Comparison of ENCODE assay signal across 38 cellular contexts in genomic region chr11:15532432-15532831, GRCh38.
"Had no signal": no experiment of that assay in that cellular context is flagged by ENCODE, and none has a peak within 500 bp of the region (broad histone marks: within the 10 kb centered on the region; RNA-seq: fewer than 3 reads in every experiment).

No MANE protein-coding gene starts in this region.

- FAIRE-seq: astrocyte, TTC549 had no signal

- H3K27me3 ChIP-seq: adrenal gland, body of pancreas, brain microvascular endothelial cell, breast epithelium had no signal

- H3K27ac Mint-ChIP-seq: activated CD4-positive, alpha-beta memory T cell treated with anti-CD3 and anti-CD28 coated beads for 36 hours; activated CD4-positive, alpha-beta T cell treated with anti-CD3 and anti-CD28 coated beads, Interleukin-2, amount 10 ng/mL, durations not matched to agents 24 days and 14 days; activated CD8-positive, alpha-beta T cell treated with anti-CD3 and anti-CD28 coated beads for 36 hours; activated naive CD4-positive, alpha-beta T cell treated with anti-CD3 and anti-CD28 coated beads for 36 hours; activated naive CD4-positive, alpha-beta T cell treated with anti-CD3 and anti-CD28 coated beads, Interleukin-2, amount 50 U/mL, for 72 hours; activated naive CD8-positive, alpha-beta T cell treated with anti-CD3 and anti-CD28 coated beads for 36 hours; activated T-cell treated with anti-CD3 and anti-CD28 coated beads, Interleukin-2, amount 50 U/mL, for 72 hours; activated T-helper 1 cell treated with anti-CD3 and anti-CD28 coated beads, Interleukin-12 subunit alpha, Interleukin-12 subunit beta, Interleukin-2, Interleukin-4 antibody, amounts not matched to agents 30 ng/mL and 10 ng/mL and 1 ng/mL, durations not matched to agents 14 hours and 24 hours and 36 hours; activated T-helper 17 cell treated with anti-CD3 and anti-CD28 coated beads, Interleukin-2, amount 50 U/mL, for 72 hours; T-helper 1 cell treated with Interleukin-12 subunit alpha and Interleukin-12 subunit beta and Interleukin-4 antibody, amounts not matched to agents 30 μg/mL and 1 μg/mL, for 36 hours; T-helper 2 cell treated with Interferon-gamma antibody and Interleukin-4, amounts not matched to agents 5 μg/mL and 100 μg/mL, for 36 hours; WTC11 had no signal

- H3K4me1 ChIP-seq: adrenal gland, body of pancreas, breast epithelium had no signal

- DNase-seq: activated CD4-positive, alpha-beta memory T cell treated with anti-CD3 and anti-CD28 coated beads for 36 hours; activated CD4-positive, alpha-beta T cell treated with anti-CD3 and anti-CD28 coated beads for 4 hours; activated CD4-positive, alpha-beta T cell treated with anti-CD3 and anti-CD28 coated beads, Interleukin-2, amount 10 ng/mL, durations not matched to agents 24 days and 14 days; activated CD4-positive, alpha-beta T cell treated with anti-CD3 and anti-CD28 coated beads, Interleukin-2, amount 50 U/mL, for 1 hour; activated CD4-positive, alpha-beta T cell treated with anti-CD3 and anti-CD28 coated beads, Interleukin-2, amount 50 U/mL, for 4 hours; activated CD4-positive, CD25-positive, alpha-beta regulatory T cell; activated CD8-positive, alpha-beta memory T cell treated with anti-CD3 and anti-CD28 coated beads, Interleukin-2, amount 50 U/mL, for 4 hours; activated CD8-positive, alpha-beta T cell treated with anti-CD3 and anti-CD28 coated beads for 36 hours; activated effector memory CD4-positive, alpha-beta T cell treated with anti-CD3 and anti-CD28 coated beads, Interleukin-2, amount 50 U/mL, for 16 hours; activated gamma-delta T cell treated with Interleukin-2 at 50 U/mL for 16 hours; activated naive CD4-positive, alpha-beta T cell; activated naive CD4-positive, alpha-beta T cell treated with anti-CD3 and anti-CD28 coated beads for 36 hours; activated naive CD4-positive, alpha-beta T cell treated with anti-CD3 and anti-CD28 coated beads, Interleukin-2, amount 50 U/mL, for 16 hours; activated naive CD8-positive, alpha-beta T cell treated with anti-CD3 and anti-CD28 coated beads for 36 hours; activated T-cell treated with anti-CD3 and anti-CD28 coated beads for 4 hours; activated T-cell treated with anti-CD3 and anti-CD28 coated beads, Interleukin-2, amount 50 U/mL, for 1 hour; activated T-cell treated with anti-CD3 and anti-CD28 coated beads, Interleukin-2, amount 50 U/mL, for 4 hours; activated T-cell treated with anti-CD3 and anti-CD28 coated beads, Interleukin-2, amount 50 U/mL, for 72 hours; adrenal gland; amniotic stem cell; aorta; body of pancreas; brain microvascular endothelial cell; central memory CD4-positive, alpha-beta T cell; T-helper 1 cell; T-helper 2 cell; T-helper 9 cell; WERI-Rb-1 had no signal

- H3K36me3 ChIP-seq: adrenal gland, brain microvascular endothelial cell, breast epithelium, WERI-Rb-1 had no signal

- H3K36me3 Mint-ChIP-seq: activated CD4-positive, alpha-beta memory T cell treated with anti-CD3 and anti-CD28 coated beads for 36 hours; activated naive CD4-positive, alpha-beta T cell treated with anti-CD3 and anti-CD28 coated beads, Interleukin-2, amount 50 U/mL, for 72 hours; activated naive CD8-positive, alpha-beta T cell treated with anti-CD3 and anti-CD28 coated beads for 36 hours had no signal

- H3K9me3 Mint-ChIP-seq: activated CD4-positive, alpha-beta memory T cell treated with anti-CD3 and anti-CD28 coated beads for 36 hours; activated CD4-positive, alpha-beta T cell treated with anti-CD3 and anti-CD28 coated beads, Interleukin-2, amount 10 ng/mL, durations not matched to agents 24 days and 14 days; activated CD8-positive, alpha-beta T cell treated with anti-CD3 and anti-CD28 coated beads for 36 hours; activated T-helper 17 cell treated with anti-CD3 and anti-CD28 coated beads, Interleukin-2, amount 50 U/mL, for 72 hours; T-helper 2 cell treated with Interferon-gamma antibody and Interleukin-4, amounts not matched to agents 5 μg/mL and 100 μg/mL, for 36 hours had no signal

- H3K4me1 Mint-ChIP-seq: activated CD4-positive, alpha-beta T cell treated with anti-CD3 and anti-CD28 coated beads, Interleukin-2, amount 10 ng/mL, durations not matched to agents 24 days and 14 days; activated naive CD8-positive, alpha-beta T cell treated with anti-CD3 and anti-CD28 coated beads for 36 hours; activated T-helper 17 cell treated with anti-CD3 and anti-CD28 coated beads, Interleukin-2, amount 50 U/mL, for 72 hours had no signal

- H3K4me3 Mint-ChIP-seq: activated CD4-positive, alpha-beta memory T cell treated with anti-CD3 and anti-CD28 coated beads for 36 hours; activated CD4-positive, alpha-beta T cell treated with anti-CD3 and anti-CD28 coated beads, Interleukin-2, amount 10 ng/mL, durations not matched to agents 24 days and 14 days; activated CD8-positive, alpha-beta T cell treated with anti-CD3 and anti-CD28 coated beads for 36 hours; activated naive CD4-positive, alpha-beta T cell treated with anti-CD3 and anti-CD28 coated beads for 36 hours; activated naive CD8-positive, alpha-beta T cell treated with anti-CD3 and anti-CD28 coated beads for 36 hours; activated T-cell treated with anti-CD3 and anti-CD28 coated beads, Interleukin-2, amount 50 U/mL, for 4 hours; activated T-cell treated with anti-CD3 and anti-CD28 coated beads, Interleukin-2, amount 50 U/mL, for 72 hours; activated T-helper 1 cell treated with anti-CD3 and anti-CD28 coated beads, Interleukin-12 subunit alpha, Interleukin-12 subunit beta, Interleukin-2, Interleukin-4 antibody, amounts not matched to agents 30 ng/mL and 10 ng/mL and 1 ng/mL, durations not matched to agents 14 hours and 24 hours and 36 hours; activated T-helper 17 cell treated with anti-CD3 and anti-CD28 coated beads, Interleukin-2, amount 50 U/mL, for 72 hours; T-helper 1 cell treated with Interleukin-12 subunit alpha and Interleukin-12 subunit beta and Interleukin-4 antibody, amounts not matched to agents 30 μg/mL and 1 μg/mL, for 36 hours; T-helper 2 cell treated with Interferon-gamma antibody and Interleukin-4, amounts not matched to agents 5 μg/mL and 100 μg/mL, for 36 hours; WTC11 had no signal

- ATAC-seq: activated CD4-positive, CD25-positive, alpha-beta regulatory T cell treated with anti-CD3 and anti-CD28 coated beads, Interleukin-2, amount 50 U/mL, for 24 hours; activated CD8-positive, alpha-beta T cell treated with anti-CD3 and anti-CD28 coated beads for 36 hours; activated naive CD4-positive, alpha-beta T cell treated with anti-CD3 and anti-CD28 coated beads, Interleukin-2, amount 50 U/mL, for 72 hours; activated T-cell treated with anti-CD3 and anti-CD28 coated beads, Interleukin-2, amount 50 U/mL, for 4 hours; activated T-cell treated with anti-CD3 and anti-CD28 coated beads, Interleukin-2, amount 50 U/mL, for 72 hours; activated T-helper 17 cell treated with anti-CD3 and anti-CD28 coated beads, Interleukin-2, amount 50 U/mL, for 72 hours; body of pancreas; WTC11 had no signal

- H3K27me3 Mint-ChIP-seq: activated CD4-positive, alpha-beta memory T cell treated with anti-CD3 and anti-CD28 coated beads for 36 hours; activated CD4-positive, alpha-beta T cell treated with anti-CD3 and anti-CD28 coated beads, Interleukin-2, amount 10 ng/mL, durations not matched to agents 24 days and 14 days; activated CD8-positive, alpha-beta T cell treated with anti-CD3 and anti-CD28 coated beads for 36 hours; activated naive CD8-positive, alpha-beta T cell treated with anti-CD3 and anti-CD28 coated beads for 36 hours; activated T-helper 17 cell treated with anti-CD3 and anti-CD28 coated beads, Interleukin-2, amount 50 U/mL, for 72 hours had no signal

- H3K27ac ChIP-seq: adrenal gland, body of pancreas, brain microvascular endothelial cell, breast epithelium, WERI-Rb-1 had no signal

- H3K4me3 ChIP-seq: adrenal gland, body of pancreas, breast epithelium had no signal
